Comparison of ENCODE assay signal across 14 cellular contexts in genomic region chr1:14600405-14601150, GRCh38. TPM values are rescaled to one million over a fixed set of nuclear protein-coding genes. Genes with fewer than 3 reads are reported as not detected.
DNase-seq lines count a peak whose midpoint lies in the region; ATAC-seq and TF ChIP-seq lines count a peak whose summit lies in the region.
"Had no signal": no experiment of that assay in that cellular context is flagged by ENCODE, and none has a peak within 500 bp of the region (broad histone marks: within the 10 kb centered on the region; RNA-seq: fewer than 3 reads in every experiment).

No MANE protein-coding gene starts in this region.

- H3K27me3 ChIP-seq in BLaER1: peaks cover 57% of the 10 kb centered on the region
- H3K27me3 ChIP-seq in dorsolateral prefrontal cortex: peaks cover 0 to 8% (median 0%) of the 10 kb centered on the region in 45 donors
- H3K27me3 ChIP-seq in esophagus squamous epithelium: peaks cover 0 to 80% (median 3%) of the 10 kb centered on the region in 4 donors

- DNase-seq in dorsolateral prefrontal cortex: no peak
- DNase-seq in esophagus squamous epithelium (lab: John Stamatoyannopoulos, UW): no peak
- no peak for DNase-seq in NCI-H187 treated with DMSO at 0.1 percent for 48 hours (lab: John Stamatoyannopoulos, UW)
- DNase-seq: activated CD4-positive, alpha-beta memory T cell treated with anti-CD3 and anti-CD28 coated beads, Interleukin-2, amount 10 ng/mL, durations not matched to agents 7 days and 5 days; erythroblast; left colon; NCI-H2171; retina had no signal

- H3K27ac ChIP-seq in BLaER1 (no peak overlapping the region), dorsolateral prefrontal cortex (peak overlapping the region in 3 of 59 donors; percentile 13 to 88 (median 18)), mesodermal cell (ENCODE audit: low read depth, low read length, severe bottlenecking) (no peak overlapping the region), esophagus squamous epithelium (peak overlapping the region in 1 of 4 donors; percentile 21)
- H3K27ac ChIP-seq: SK-N-MC had no signal

- H3K4me1 ChIP-seq in BLaER1 (peaks cover 25% of the 10 kb centered on the region), mesodermal cell (ENCODE audit: control insufficient read depth, insufficient read depth, low read length, poor library complexity, severe bottlenecking) (peaks cover 35% of the 10 kb centered on the region), esophagus squamous epithelium (peaks cover 5 to 49% (median 14%) of the 10 kb centered on the region in 3 donors)

- peaks cover 16% of the 10 kb centered on the region; the same call in 1 of the 2 replicates for H4K20me1 ChIP-seq in BLaER1

- no peak for TF ChIP-seq CTCF in dorsolateral prefrontal cortex (IDR thresholded peaks at IDR 0.05 in 54 of 56, conservative IDR thresholded peaks at IDR 0.05 in 2 of 56; ENCODE audit: low read depth in 1 of 56, partially characterized antibody in 56 of 56)
- no peak for TF ChIP-seq CTCF in esophagus squamous epithelium (IDR thresholded peaks at IDR 0.05)

- no peak for TF ChIP-seq POLR2A in esophagus squamous epithelium (IDR thresholded peaks at IDR 0.05)

- H3K9me3 ChIP-seq in BLaER1 (no peaks in the 10 kb centered on the region), mesodermal cell (ENCODE audit: control insufficient read depth, low read length) (no peaks in the 10 kb centered on the region), esophagus squamous epithelium (no peaks in the 10 kb centered on the region)

- no peaks in the 10 kb centered on the region for H3K36me3 ChIP-seq in BLaER1
- H3K36me3 ChIP-seq in mesodermal cell (ENCODE audit: control insufficient read depth, insufficient read depth, low read length): no peaks in the 10 kb centered on the region
- H3K36me3 ChIP-seq in esophagus squamous epithelium: no peaks in the 10 kb centered on the region

- intact Hi-C loops in dorsolateral prefrontal cortex (cut with DNase I) (loop anchor here in 1 of 2 donors (10.0 kb wide), 3 partner anchors 134 to 324 kb away; no protein-coding TSS in a partner anchor), esophagus squamous epithelium (cut with DNase I) (no loop called here)

- peak overlapping the region; percentile 79; the same call in 1 of the 2 replicates for H3K4me2 ChIP-seq in BLaER1

- no peak overlapping the region for H3K9ac ChIP-seq in BLaER1

- WGBS in mesodermal cell (ENCODE audit: insufficient coverage in 2 of 2), 2 experiments: 24% methylated on average over 5 to 9 of the region's 12 CpGs
- WGBS in esophagus squamous epithelium, 2 donors: 57 to 67% methylated on average over 12 of the region's 12 CpGs

- H3K4me3 ChIP-seq in BLaER1 (no peak overlapping the region), dorsolateral prefrontal cortex (peak overlapping the region in 58 of 59 donors; percentile 52 to 85 (median 74)), mesodermal cell (ENCODE audit: extremely low read depth, insufficient read depth, low read length, poor library complexity, severe bottlenecking) (peak overlapping the region; percentile 74), esophagus squamous epithelium (peak overlapping the region in 2 of 4 donors; percentile 64 to 74)
- H3K4me3 ChIP-seq: SK-N-MC had no signal

- ATAC-seq in HG03460 (IDR thresholded peaks at IDR 0.05; ENCODE audit: unreplicated experiment) (peak; percentile 9), HG03175 (IDR thresholded peaks at IDR 0.05; ENCODE audit: unreplicated experiment) (no peak), GM18858 (IDR thresholded peaks at IDR 0.05; ENCODE audit: unreplicated experiment) (no peak)
- ATAC-seq: left colon had no signal

RNA-seq across cellular contexts. Expression of gene KAZN, which starts 2.1 kb away (rescaled TPM):
- total RNA-seq in dorsolateral prefrontal cortex (10 to 100 TPM; 51.1 to 93.6 (median 76.3) TPM), esophagus squamous epithelium (10 to 100 TPM; 25.0 to 54.5 (median 30.8) TPM)
- 16.1 TPM for polyA plus RNA-seq in mesodermal cell (2013, experiment 1 of 2)
- 13.2 TPM for polyA plus RNA-seq in mesodermal cell (2013, experiment 2 of 2)
